In the genomic region with DNA sequence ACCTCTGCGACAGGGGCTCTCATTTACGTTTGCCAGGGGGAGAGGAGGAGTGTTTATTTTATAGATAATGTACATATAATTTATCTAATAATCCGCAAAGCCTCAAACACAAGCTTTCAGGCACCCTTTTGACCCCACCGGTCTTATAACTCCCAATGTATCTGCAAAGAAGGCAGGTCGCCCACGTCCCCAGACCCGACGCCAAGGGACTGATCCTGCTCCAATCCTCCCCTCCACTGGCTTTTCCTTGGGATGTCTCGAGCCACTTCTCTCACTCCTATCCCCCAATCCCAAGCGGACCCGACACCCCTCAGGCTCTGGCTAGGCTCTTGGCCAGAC, we compare ENCODE assay signal across 1 cellular context.
TF ChIP-seq lines count a peak whose summit lies in the region.

No MANE protein-coding gene starts in this region.

TF ChIP-seq in GM23338, 12 proteins besides CTCF, POLR2A, EP300 and RAD21 (continued from another document):
- TF ChIP-seq, protein P1, sequence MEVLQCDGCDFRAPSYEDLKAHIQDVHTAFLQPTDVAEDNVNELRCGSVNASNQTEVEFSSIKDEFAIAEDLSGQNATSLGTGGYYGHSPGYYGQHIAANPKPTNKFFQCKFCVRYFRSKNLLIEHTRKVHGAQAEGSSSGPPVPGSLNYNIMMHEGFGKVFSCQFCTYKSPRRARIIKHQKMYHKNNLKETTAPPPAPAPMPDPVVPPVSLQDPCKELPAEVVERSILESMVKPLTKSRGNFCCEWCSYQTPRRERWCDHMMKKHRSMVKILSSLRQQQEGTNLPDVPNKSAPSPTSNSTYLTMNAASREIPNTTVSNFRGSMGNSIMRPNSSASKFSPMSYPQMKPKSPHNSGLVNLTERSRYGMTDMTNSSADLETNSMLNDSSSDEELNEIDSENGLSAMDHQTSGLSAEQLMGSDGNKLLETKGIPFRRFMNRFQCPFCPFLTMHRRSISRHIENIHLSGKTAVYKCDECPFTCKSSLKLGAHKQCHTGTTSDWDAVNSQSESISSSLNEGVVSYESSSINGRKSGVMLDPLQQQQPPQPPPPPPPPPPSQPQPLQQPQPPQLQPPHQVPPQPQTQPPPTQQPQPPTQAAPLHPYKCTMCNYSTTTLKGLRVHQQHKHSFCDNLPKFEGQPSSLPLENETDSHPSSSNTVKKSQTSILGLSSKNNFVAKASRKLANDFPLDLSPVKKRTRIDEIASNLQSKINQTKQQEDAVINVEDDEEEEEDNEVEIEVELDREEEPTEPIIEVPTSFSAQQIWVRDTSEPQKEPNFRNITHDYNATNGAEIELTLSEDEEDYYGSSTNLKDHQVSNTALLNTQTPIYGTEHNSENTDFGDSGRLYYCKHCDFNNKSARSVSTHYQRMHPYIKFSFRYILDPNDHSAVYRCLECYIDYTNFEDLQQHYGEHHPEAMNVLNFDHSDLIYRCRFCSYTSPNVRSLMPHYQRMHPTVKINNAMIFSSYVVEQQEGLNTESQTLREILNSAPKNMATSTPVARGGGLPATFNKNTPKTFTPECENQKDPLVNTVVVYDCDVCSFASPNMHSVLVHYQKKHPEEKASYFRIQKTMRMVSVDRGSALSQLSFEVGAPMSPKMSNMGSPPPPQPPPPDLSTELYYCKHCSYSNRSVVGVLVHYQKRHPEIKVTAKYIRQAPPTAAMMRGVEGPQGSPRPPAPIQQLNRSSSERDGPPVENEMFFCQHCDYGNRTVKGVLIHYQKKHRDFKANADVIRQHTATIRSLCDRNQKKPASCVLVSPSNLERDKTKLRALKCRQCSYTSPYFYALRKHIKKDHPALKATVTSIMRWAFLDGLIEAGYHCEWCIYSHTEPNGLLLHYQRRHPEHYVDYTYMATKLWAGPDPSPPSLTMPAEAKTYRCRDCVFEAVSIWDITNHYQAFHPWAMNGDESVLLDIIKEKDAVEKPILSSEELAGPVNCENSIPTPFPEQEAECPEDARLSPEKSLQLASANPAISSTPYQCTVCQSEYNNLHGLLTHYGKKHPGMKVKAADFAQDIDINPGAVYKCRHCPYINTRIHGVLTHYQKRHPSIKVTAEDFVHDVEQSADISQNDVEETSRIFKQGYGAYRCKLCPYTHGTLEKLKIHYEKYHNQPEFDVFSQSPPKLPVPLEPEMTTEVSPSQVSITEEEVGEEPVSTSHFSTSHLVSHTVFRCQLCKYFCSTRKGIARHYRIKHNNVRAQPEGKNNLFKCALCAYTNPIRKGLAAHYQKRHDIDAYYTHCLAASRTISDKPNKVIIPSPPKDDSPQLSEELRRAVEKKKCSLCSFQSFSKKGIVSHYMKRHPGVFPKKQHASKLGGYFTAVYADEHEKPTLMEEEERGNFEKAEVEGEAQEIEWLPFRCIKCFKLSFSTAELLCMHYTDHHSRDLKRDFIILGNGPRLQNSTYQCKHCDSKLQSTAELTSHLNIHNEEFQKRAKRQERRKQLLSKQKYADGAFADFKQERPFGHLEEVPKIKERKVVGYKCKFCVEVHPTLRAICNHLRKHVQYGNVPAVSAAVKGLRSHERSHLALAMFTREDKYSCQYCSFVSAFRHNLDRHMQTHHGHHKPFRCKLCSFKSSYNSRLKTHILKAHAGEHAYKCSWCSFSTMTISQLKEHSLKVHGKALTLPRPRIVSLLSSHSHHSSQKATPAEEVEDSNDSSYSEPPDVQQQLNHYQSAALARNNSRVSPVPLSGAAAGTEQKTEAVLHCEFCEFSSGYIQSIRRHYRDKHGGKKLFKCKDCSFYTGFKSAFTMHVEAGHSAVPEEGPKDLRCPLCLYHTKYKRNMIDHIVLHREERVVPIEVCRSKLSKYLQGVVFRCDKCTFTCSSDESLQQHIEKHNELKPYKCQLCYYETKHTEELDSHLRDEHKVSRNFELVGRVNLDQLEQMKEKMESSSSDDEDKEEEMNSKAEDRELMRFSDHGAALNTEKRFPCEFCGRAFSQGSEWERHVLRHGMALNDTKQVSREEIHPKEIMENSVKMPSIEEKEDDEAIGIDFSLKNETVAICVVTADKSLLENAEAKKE (CRISPR knock-in tag; IDR thresholded peaks at IDR 0.05) = no peak
- no peak for TF ChIP-seq EZH2phosphoT487 (IDR thresholded peaks at IDR 0.05; ENCODE audit: unreplicated experiment)
- no peak for TF ChIP-seq ZNF331 (CRISPR knock-in tag; IDR thresholded peaks at IDR 0.05; ENCODE audit: low read depth)
- TF ChIP-seq EZH2 (IDR thresholded peaks at IDR 0.05; ENCODE audit: low read depth, unreplicated experiment) = no peak
- TF ChIP-seq ZNF114 (CRISPR knock-in tag; IDR thresholded peaks at IDR 0.05) = no peak
